Comparison of ENCODE assay signal across 8 cellular contexts in the genomic region with DNA sequence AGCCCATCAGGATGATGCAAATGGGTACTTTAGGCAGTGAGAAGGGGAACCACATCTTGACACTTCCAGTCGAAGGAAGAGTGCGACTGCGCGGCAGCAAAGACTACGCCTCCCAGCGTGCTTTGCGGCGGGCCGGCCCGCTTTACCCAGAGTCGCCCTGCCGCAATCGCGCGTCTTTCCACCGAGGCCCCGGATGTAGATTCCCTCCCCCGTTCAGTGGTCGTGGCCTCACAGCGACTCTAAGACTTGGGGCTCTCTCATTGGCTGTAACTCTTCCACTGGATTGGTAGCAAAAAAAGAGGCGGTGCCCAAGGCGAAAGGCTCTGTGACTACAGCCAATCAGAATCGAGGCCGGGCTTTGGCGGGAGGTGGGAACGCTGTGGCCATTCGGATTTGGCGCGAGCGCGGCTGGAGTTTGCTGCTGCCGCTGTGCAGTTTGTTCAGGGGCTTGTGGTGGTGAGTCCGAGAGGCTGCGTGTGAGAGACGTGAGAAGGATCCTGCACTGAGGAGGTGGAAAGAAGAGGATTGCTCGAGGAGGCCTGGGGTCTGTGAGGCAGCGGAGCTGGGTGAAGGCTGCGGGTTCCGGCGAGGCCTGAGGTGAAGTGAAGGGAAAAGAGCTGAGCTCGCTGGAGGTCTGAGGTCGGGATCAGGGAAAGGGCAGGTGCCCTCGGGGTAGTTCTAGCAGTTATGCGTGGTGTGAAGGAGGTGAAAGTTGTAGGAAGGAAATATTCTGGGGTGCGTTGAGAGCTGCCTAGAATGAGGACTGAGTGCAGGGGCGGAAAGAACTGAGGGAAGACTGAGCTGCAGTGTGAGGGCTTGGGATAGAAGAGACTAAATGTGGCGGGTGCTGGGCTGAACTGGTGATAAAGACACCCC. TPM values are rescaled to one million over a fixed set of nuclear protein-coding genes. Genes with fewer than 3 reads are reported as not detected.
DNase-seq lines count a peak whose midpoint lies in the region; ATAC-seq and TF ChIP-seq lines count a peak whose summit lies in the region.

Gene CDC6 (plus strand): TSS at position 386 of the 876 bp plus-strand sequence. CDS start 1,542 bp downstream, outside the sequence.

- peak within 1 kb of the TSS; percentile 100 for H3K4me3 Mint-ChIP-seq in activated T-cell treated with anti-CD3 and anti-CD28 coated beads, Interleukin-2, amount 50 U/mL, for 4 hours

- no peak for TF ChIP-seq CTCF in Panc1 (IDR thresholded peaks at IDR 0.05)
- peak in 1 of 3 experiments; percentile 41 for TF ChIP-seq CTCF in esophagus muscularis mucosa (IDR thresholded peaks at IDR 0.05)

- DNase-seq in DMS53 (lab: John Stamatoyannopoulos, UW) = peak; percentile 99
- DNase-seq in KG1 (lab: John Stamatoyannopoulos, UW) = peak; percentile 98
- DNase-seq in Panc1 (ENCODE audit: low read depth, low spot score) = peak; percentile 92
- DNase-seq in activated T-cell treated with anti-CD3 and anti-CD28 coated beads, Interleukin-2, amount 50 U/mL, for 4 hours = peak; percentile 97
- DNase-seq in esophagus muscularis mucosa (ENCODE audit: extremely low spot score) = peak; percentile 100
- peak; percentile 100 for DNase-seq in myocyte (ENCODE audit: low read depth)
- DNase-seq in stimulated activated CD8-positive, alpha-beta memory T cell treated with anti-CD3 and anti-CD28 coated beads, Interleukin-7, amount 100 ng/mL, for 48 hours (ENCODE audit: extremely low read depth in 1 of 2, low read depth in 1 of 2) = peak; percentile 98

- no peak for TF ChIP-seq POLR2A in esophagus muscularis mucosa (IDR thresholded peaks at IDR 0.05; ENCODE audit: low read depth)

- POLR2A ChIA-PET in Panc1 (lab: Charles Lee) = interaction anchor here (0.6 to 0.8 kb wide), 6 partner anchors 37 to 1044 kb away, joined by 3 to 12 read pairs (median 4); no protein-coding TSS in a partner anchor

- H3K36me3 Mint-ChIP-seq in activated T-cell treated with anti-CD3 and anti-CD28 coated beads, Interleukin-2, amount 50 U/mL, for 4 hours (ENCODE audit: insufficient read depth) = peaks cover 6% of the 10 kb centered on the region

- peaks cover 41% of the 10 kb centered on the region for H3K4me1 Mint-ChIP-seq in activated T-cell treated with anti-CD3 and anti-CD28 coated beads, Interleukin-2, amount 50 U/mL, for 4 hours (ENCODE audit: low read depth)

- no peaks in the 10 kb centered on the region for H3K27me3 ChIP-seq in Panc1 (ENCODE audit: control insufficient read depth, insufficient read depth, low read length)
- H3K27me3 ChIP-seq in esophagus muscularis mucosa = no peaks in the 10 kb centered on the region

- peak within 1 kb of the TSS; percentile 72 for H3K27ac ChIP-seq in Panc1 (ENCODE audit: low read length)
- H3K27ac ChIP-seq in esophagus muscularis mucosa (replicated peaks in 1 of 4) = peak within 1 kb of the TSS in 2 of 4 donors; percentile 5 to 57

- ATAC-seq in GM21723 (IDR thresholded peaks at IDR 0.05; ENCODE audit: unreplicated experiment) (peak; percentile 88), Panc1 (peak; percentile 97)
- ATAC-seq in activated T-cell treated with anti-CD3 and anti-CD28 coated beads, Interleukin-2, amount 50 U/mL, for 4 hours = peak; percentile 87

- TSS peak; percentile 86 for BruUV-seq in Panc1 (replicated peaks; lab: Mats Ljungman, UMichigan)

- H3K9me3 ChIP-seq in Panc1 (ENCODE audit: control insufficient read depth, insufficient read depth, low read depth, low read length) (no peaks in the 10 kb centered on the region), esophagus muscularis mucosa (no peaks in the 10 kb centered on the region)

- H3K36me3 ChIP-seq in Panc1 (ENCODE audit: control insufficient read depth, insufficient read depth, low read length) (peaks cover 4% of the 10 kb centered on the region; the same call in 1 of the 2 replicates), esophagus muscularis mucosa (no peaks in the 10 kb centered on the region)

- CTCF ChIA-PET in Panc1 (lab: Charles Lee) = interaction anchor here (0.7 to 1.4 kb wide), 6 partner anchors 28 to 175 kb away, joined by 3 to 7 read pairs (median 4); partner anchors contain the start of gene WIPF2

- in situ Hi-C loops in Panc1 (cut with HindIII; ENCODE audit: low pct_unique_long_range_greater_than_20kb, low sequenced_read_pairs) = no loop called here

- peak within 1 kb of the TSS; percentile 60 to 99 for H3K4me3 ChIP-seq in Panc1 (ENCODE audit: low read depth in 2 of 2, low read length in 2 of 2)
- H3K4me3 ChIP-seq in esophagus muscularis mucosa = peak within 1 kb of the TSS; percentile 53 to 60 (median 54)

- intact Hi-C loops in Panc1 (cut with micrococcal nuclease; ENCODE audit: unreplicated experiment) = no loop called here
- intact Hi-C loops in esophagus muscularis mucosa (cut with DNase I) = no loop called here

- H3K9me3 Mint-ChIP-seq in activated T-cell treated with anti-CD3 and anti-CD28 coated beads, Interleukin-2, amount 50 U/mL, for 4 hours = no peaks in the 10 kb centered on the region

- no peak for TF ChIP-seq EP300 in esophagus muscularis mucosa (IDR thresholded peaks at IDR 0.05)

- WGBS in esophagus muscularis mucosa = under 1% methylated on average over 47 of the region's 47 CpGs

- no peaks in the 10 kb centered on the region for H3K27me3 Mint-ChIP-seq in activated T-cell treated with anti-CD3 and anti-CD28 coated beads, Interleukin-2, amount 50 U/mL, for 4 hours (ENCODE audit: low read depth)

- H3K4me1 ChIP-seq in Panc1 (ENCODE audit: control insufficient read depth, insufficient read depth, low read length) = peaks cover 12% of the 10 kb centered on the region
- H3K4me1 ChIP-seq in esophagus muscularis mucosa = peaks cover 30 to 48% (median 45%) of the 10 kb centered on the region in 4 donors

RNA-seq across cellular contexts. Expression of gene CDC6, which starts in this region (rescaled TPM):
- total RNA-seq in Panc1 (2021; ENCODE audit: unreplicated experiment) (66.3 TPM), esophagus muscularis mucosa (under 1 TPM; 0.32 to 0.83 (median 0.44) TPM), myocyte (2.6 and 3.8 TPM in 2 replicates)
- 24.3 TPM for polyA plus RNA-seq in Panc1 (2012; ENCODE audit: insufficient read length)
- total RNA-seq in activated T-cell treated with anti-CD3 and anti-CD28 coated beads, Interleukin-2, amount 50 U/mL, for 4 hours = 10 to 100 TPM; 67.3 to 94.0 (median 83.6) TPM
- polyA plus RNA-seq in myocyte (2012) = 2.9 TPM

Comparison
In these comparisons a context has a peak if more than half of its experiments do, and no peak if none do; other contexts are left out.
1. RNA of gene CDC6 (total RNA-seq): 67.3 to 94.0 TPM in activated T-cell treated with anti-CD3 and anti-CD28 coated beads, Interleukin-2, amount 50 U/mL, for 4 hours and 66.3 TPM in Panc1 (single experiment); 2.6 to 3.8 TPM in myocyte and 0.32 to 0.83 TPM in esophagus muscularis mucosa; every median in the first group is over 10 times any median in the second.
2. Peak in DNase-seq and H3K4me3 ChIP-seq in esophagus muscularis mucosa; RNA of the gene not detected or under 1 TPM.
3. Peak in every context shown above with its lines, with median percentiles within 50 percentile points of each other: DNase-seq and ATAC-seq.